11 cellular contexts compared by ENCODE assay signal in the genomic region with DNA sequence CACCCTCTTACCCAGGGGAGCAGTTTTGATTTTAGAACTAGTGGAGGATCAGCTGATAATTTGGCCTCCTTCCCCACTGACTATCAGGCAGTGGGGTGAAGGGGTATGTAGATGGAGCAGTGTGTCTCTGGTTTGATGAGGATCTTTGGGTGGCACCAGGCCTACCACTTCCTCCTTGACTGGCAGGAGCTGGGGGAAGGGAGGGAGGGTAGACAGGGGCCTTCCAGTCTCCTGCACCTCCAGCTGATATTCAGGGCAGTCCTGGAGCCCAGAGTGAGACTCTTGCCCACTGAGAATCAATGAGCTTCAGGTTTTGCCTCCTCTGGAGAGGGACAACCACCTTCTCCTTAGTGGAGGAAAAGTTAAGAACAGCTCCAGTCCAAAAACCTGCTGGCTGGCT. TPM values are rescaled to one million over a fixed set of nuclear protein-coding genes. Genes with fewer than 3 reads are reported as not detected.
A peak's percentile ranks its signal among the peaks of the same experiment; 100 is the strongest.
DNase-seq lines count a peak whose midpoint lies in the region; ATAC-seq, FAIRE-seq and TF ChIP-seq lines count a peak whose summit lies in the region.
"Had no signal": no experiment of that assay in that cellular context is flagged by ENCODE, and none has a peak within 500 bp of the region (broad histone marks: within the 10 kb centered on the region; RNA-seq: fewer than 3 reads in every experiment).

No MANE protein-coding gene starts in this region.

- no peak for TF ChIP-seq CTCF in MM.1S (IDR thresholded peaks at IDR 0.05; ENCODE audit: low read length)
- TF ChIP-seq CTCF in SK-N-SH (IDR thresholded peaks at IDR 0.05) = no peak

- ATAC-seq in HG02588 (IDR thresholded peaks at IDR 0.05; ENCODE audit: unreplicated experiment) = no peak

- CTCF ChIA-PET in activated CD4-positive, alpha-beta memory T cell treated with anti-CD3 and anti-CD28 coated beads, Interleukin-2, amount 10 ng/mL, durations not matched to agents 7 days and 5 days (lab: Charles Lee) = interaction anchor here (0.6 to 7.2 kb wide), 10 partner anchors 10 to 215 kb away, joined by 3 to 172 read pairs (median 4); partner anchors contain the start of gene RPL10A
- CTCF ChIA-PET in SK-N-SH (lab: Yijun Ruan, JAX) = no interaction called here

- peak overlapping the region; percentile 95 for H3K27ac Mint-ChIP-seq in activated CD4-positive, alpha-beta memory T cell treated with anti-CD3 and anti-CD28 coated beads, Interleukin-2, amount 10 ng/mL, durations not matched to agents 7 days and 5 days

- H3K4me3 Mint-ChIP-seq in activated CD4-positive, alpha-beta memory T cell treated with anti-CD3 and anti-CD28 coated beads, Interleukin-2, amount 10 ng/mL, durations not matched to agents 7 days and 5 days = peak overlapping the region; percentile 79

- no peaks in the 10 kb centered on the region for H3K9me3 Mint-ChIP-seq in activated CD4-positive, alpha-beta memory T cell treated with anti-CD3 and anti-CD28 coated beads, Interleukin-2, amount 10 ng/mL, durations not matched to agents 7 days and 5 days

- H3K9me2 ChIP-seq in MM.1S (replicated peaks; ENCODE audit: insufficient read depth, low read length) (no peaks in the 10 kb centered on the region), SK-N-SH (no peaks in the 10 kb centered on the region)

- H3K27me3 ChIP-seq in BLaER1 (no peaks in the 10 kb centered on the region), MM.1S (replicated peaks; ENCODE audit: insufficient read depth, low read length) (no peaks in the 10 kb centered on the region), mononuclear cell (ENCODE audit: insufficient read depth, low read length) (no peaks in the 10 kb centered on the region), SK-N-SH (ENCODE audit: insufficient read depth) (no peaks in the 10 kb centered on the region)

- H3K79me2 ChIP-seq in MM.1S (ENCODE audit: low read length) (peaks cover 65% of the 10 kb centered on the region), SK-N-SH (ENCODE audit: insufficient read depth) (no peaks in the 10 kb centered on the region)

- H3K4me1 ChIP-seq in BLaER1 = peaks cover 83% of the 10 kb centered on the region
- H3K4me1 ChIP-seq in MM.1S (ENCODE audit: low read length) = peaks cover 62% of the 10 kb centered on the region
- peaks cover 87% of the 10 kb centered on the region for H3K4me1 ChIP-seq in mononuclear cell (ENCODE audit: insufficient read depth, low read length)
- H3K4me1 ChIP-seq in SK-N-SH (ENCODE audit: control insufficient read depth in 1 of 2, insufficient read depth in 2 of 2, low read depth in 1 of 2, low read length in 1 of 2) = no peaks in the 10 kb centered on the region; a peak in 1 of 4 replicates

- no peak for TF ChIP-seq RAD21 in SK-N-SH (IDR thresholded peaks at IDR 0.05; ENCODE audit: low read length)

- H4K20me1 ChIP-seq in BLaER1 (peaks cover 49% of the 10 kb centered on the region), MM.1S (ENCODE audit: insufficient read depth, low read length) (no peaks in the 10 kb centered on the region), SK-N-SH (ENCODE audit: insufficient read depth) (no peaks in the 10 kb centered on the region)

- peaks cover 30% of the 10 kb centered on the region for H3F3A ChIP-seq in MM.1S (ENCODE audit: insufficient read depth, low read length)
- no peaks in the 10 kb centered on the region for H3F3A ChIP-seq in SK-N-SH (replicated peaks; ENCODE audit: insufficient read depth)

- H3K27me3 Mint-ChIP-seq in activated CD4-positive, alpha-beta memory T cell treated with anti-CD3 and anti-CD28 coated beads, Interleukin-2, amount 10 ng/mL, durations not matched to agents 7 days and 5 days = no peaks in the 10 kb centered on the region

- peaks cover 31% of the 10 kb centered on the region for H3K36me3 ChIP-seq in BLaER1
- H3K36me3 ChIP-seq in MM.1S (replicated peaks; ENCODE audit: insufficient read depth, low read length) = no peaks in the 10 kb centered on the region
- peaks cover 0 to 3% of the 10 kb centered on the region in 2 experiments for H3K36me3 ChIP-seq in SK-N-SH (replicated peaks in 1 of 2; ENCODE audit: control insufficient read depth in 1 of 2, insufficient read depth in 2 of 2, low read length in 1 of 2)

- no peak for TF ChIP-seq EP300 in SK-N-SH (IDR thresholded peaks at IDR 0.05; ENCODE audit: borderline replicate concordance in 1 of 2, low read depth in 1 of 2, low read length in 1 of 2)

- peak overlapping the region; percentile 32 for H3K9ac ChIP-seq in BLaER1
- H3K9ac ChIP-seq in MM.1S (ENCODE audit: low read length) = no peak overlapping the region
- H3K9ac ChIP-seq in SK-N-SH = no peak overlapping the region

- no peak for DNase-seq in MM.1S
- DNase-seq in activated CD4-positive, alpha-beta memory T cell treated with anti-CD3 and anti-CD28 coated beads, Interleukin-2, amount 10 ng/mL, durations not matched to agents 7 days and 5 days = peak; percentile 65
- DNase-seq in SK-N-SH = no peak
- DNase-seq in NCI-H510A treated with DMSO at 0.1 percent for 48 hours (lab: John Stamatoyannopoulos, UW) = no peak
- DNase-seq in H54 (ENCODE audit: insufficient read length, low spot score) = no peak
- DNase-seq: COR-L47, posterior cingulate gyrus had no signal

- H3K4me3 ChIP-seq in BLaER1 (no peak overlapping the region), MM.1S (ENCODE audit: low read length) (no peak overlapping the region), mononuclear cell (ENCODE audit: low read length) (peak overlapping the region; percentile 17), SK-N-SH (ENCODE audit: low read depth in 2 of 2, low read length in 1 of 2) (no peak overlapping the region)

- peaks cover 70% of the 10 kb centered on the region for H3K4me1 Mint-ChIP-seq in activated CD4-positive, alpha-beta memory T cell treated with anti-CD3 and anti-CD28 coated beads, Interleukin-2, amount 10 ng/mL, durations not matched to agents 7 days and 5 days

- no peak for FAIRE-seq in H54 (lab: Jason Lieb, UNC)
- FAIRE-seq: GM12892 had no signal

- no peak overlapping the region for H2AFZ ChIP-seq in MM.1S (ENCODE audit: low read length)
- no peak overlapping the region for H2AFZ ChIP-seq in SK-N-SH (ENCODE audit: low read depth)

- POLR2A ChIA-PET in activated CD4-positive, alpha-beta memory T cell treated with anti-CD3 and anti-CD28 coated beads, Interleukin-2, amount 10 ng/mL, durations not matched to agents 7 days and 5 days (lab: Charles Lee) = interaction anchor here (0.7 to 7.4 kb wide), 10 partner anchors 13 to 427 kb away, joined by 3 to 190 read pairs (median 6); partner anchors contain the start of genes FANCE, PPARD, RPL10A and ZNF76
- POLR2A ChIA-PET in SK-N-SH (lab: Yijun Ruan, JAX) = no interaction called here

- H3K27ac ChIP-seq in BLaER1 (peak overlapping the region; percentile 42; the same call in 1 of the 2 replicates), MM.1S (ENCODE audit: low read length) (peak overlapping the region; percentile 93; the same call in 1 of the 2 replicates), SK-N-SH (ENCODE audit: low read depth in 2 of 2, low read length in 1 of 2) (no peak overlapping the region)

- H3K9me3 ChIP-seq in BLaER1 = no peaks in the 10 kb centered on the region
- no peaks in the 10 kb centered on the region for H3K9me3 ChIP-seq in MM.1S (replicated peaks; ENCODE audit: insufficient read depth, low read length)
- H3K9me3 ChIP-seq in mononuclear cell (ENCODE audit: low read depth, low read length) = no peaks in the 10 kb centered on the region
- H3K9me3 ChIP-seq in SK-N-SH = no peaks in the 10 kb centered on the region

- peaks cover 60% of the 10 kb centered on the region for H3K36me3 Mint-ChIP-seq in activated CD4-positive, alpha-beta memory T cell treated with anti-CD3 and anti-CD28 coated beads, Interleukin-2, amount 10 ng/mL, durations not matched to agents 7 days and 5 days (ENCODE audit: low read depth)

- no peak for TF ChIP-seq POLR2A in H54 (IDR thresholded peaks at IDR 0.05; ENCODE audit: low read depth, low read length)

- H3K4me2 ChIP-seq in BLaER1 (peak overlapping the region; percentile 100), MM.1S (ENCODE audit: low read depth, low read length) (peak overlapping the region; percentile 61; the same call in 1 of the 2 replicates), SK-N-SH (no peak overlapping the region)

TF ChIP-seq in SK-N-SH, 30 proteins besides CTCF, POLR2A, EP300 and RAD21:
- TF ChIP-seq JUND (IDR thresholded peaks at IDR 0.05) (no peak), SIN3A (IDR thresholded peaks at IDR 0.05; ENCODE audit: borderline replicate concordance, low read depth, low read length) (no peak)
- TF ChIP-seq, protein P1, sequence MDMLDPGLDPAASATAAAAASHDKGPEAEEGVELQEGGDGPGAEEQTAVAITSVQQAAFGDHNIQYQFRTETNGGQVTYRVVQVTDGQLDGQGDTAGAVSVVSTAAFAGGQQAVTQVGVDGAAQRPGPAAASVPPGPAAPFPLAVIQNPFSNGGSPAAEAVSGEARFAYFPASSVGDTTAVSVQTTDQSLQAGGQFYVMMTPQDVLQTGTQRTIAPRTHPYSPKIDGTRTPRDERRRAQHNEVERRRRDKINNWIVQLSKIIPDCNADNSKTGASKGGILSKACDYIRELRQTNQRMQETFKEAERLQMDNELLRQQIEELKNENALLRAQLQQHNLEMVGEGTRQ (IDR thresholded peaks at IDR 0.05; ENCODE audit: borderline replicate concordance, low read depth, low read length) = no peak
TF ChIP-seq in SK-N-SH: peak in this region for 0.

RNA-seq across cellular contexts. Expression of gene DEF6, which starts 3.2 kb away (rescaled TPM):
- total RNA-seq in activated CD4-positive, alpha-beta memory T cell treated with anti-CD3 and anti-CD28 coated beads, Interleukin-2, amount 10 ng/mL, durations not matched to agents 7 days and 5 days = 100 to 1,000 TPM; 201 to 215 TPM
- 80.1 TPM for total RNA-seq in mononuclear cell
- 0.13 and 0.16 TPM in 2 replicates for polyA plus RNA-seq in SK-N-SH (2012; rRNA removed)
- polyA plus RNA-seq in SK-N-SH (2012; cell fraction: cytosol; rRNA removed) = 0.06 and 0.17 TPM in 2 replicates
- polyA plus RNA-seq in SK-N-SH (2012; cell fraction: nucleus; rRNA removed) = 0.62 and 0.73 TPM in 2 replicates

RNA-seq across cellular contexts. Expression of gene ZNF76, which starts 41.3 kb away (rescaled TPM):
- 10 to 100 TPM; 42.6 to 42.7 TPM for total RNA-seq in activated CD4-positive, alpha-beta memory T cell treated with anti-CD3 and anti-CD28 coated beads, Interleukin-2, amount 10 ng/mL, durations not matched to agents 7 days and 5 days
- total RNA-seq in mononuclear cell = 23.4 TPM
- 19.7 and 22.4 TPM in 2 replicates for polyA plus RNA-seq in SK-N-SH (2012; rRNA removed)
- polyA plus RNA-seq in SK-N-SH (2012; cell fraction: cytosol; rRNA removed) = 6.5 and 10.7 TPM in 2 replicates
- polyA plus RNA-seq in SK-N-SH (2012; cell fraction: nucleus; rRNA removed) = 88.9 and 102 TPM in 2 replicates

RNA-seq across cellular contexts. Expression of gene PPARD, which starts 41.5 kb away (rescaled TPM):
- 10 to 100 TPM; 23.1 to 23.4 TPM for total RNA-seq in activated CD4-positive, alpha-beta memory T cell treated with anti-CD3 and anti-CD28 coated beads, Interleukin-2, amount 10 ng/mL, durations not matched to agents 7 days and 5 days
- 8.1 TPM for total RNA-seq in mononuclear cell
- 11.5 and 13.3 TPM in 2 replicates for polyA plus RNA-seq in SK-N-SH (2012; rRNA removed)
- 6.0 and 9.4 TPM in 2 replicates for polyA plus RNA-seq in SK-N-SH (2012; cell fraction: cytosol; rRNA removed)
- 19.3 and 20.2 TPM in 2 replicates for polyA plus RNA-seq in SK-N-SH (2012; cell fraction: nucleus; rRNA removed)

Comparison
In these comparisons a context has a peak if more than half of its experiments do, and no peak if none do; other contexts are left out.
1. H3K27ac ChIP-seq: peak in BLaER1 (single experiment) and MM.1S (single experiment); none in SK-N-SH (0 of 2).